In genomic region chr14:33432407-33433023, GRCh38 we compare ENCODE assay signal across 8 cellular contexts.
DNase-seq lines count a peak whose midpoint lies in the region; ATAC-seq and TF ChIP-seq lines count a peak whose summit lies in the region.

No MANE protein-coding gene starts in this region.

- H3K9me3 ChIP-seq in lung (ENCODE audit: control insufficient read depth in 2 of 2, insufficient read depth in 1 of 2, low read length in 1 of 2), result no peaks in the 10 kb centered on the region

- H3K4me3 ChIP-seq in lung, result no peak overlapping the region

- no peak for ATAC-seq in lung (ENCODE audit: insufficient read depth, low FRiP score)

- H3K36me3 ChIP-seq in lung (ENCODE audit: control insufficient read depth in 2 of 2, insufficient read depth in 2 of 2, low read length in 2 of 2), result no peaks in the 10 kb centered on the region

- H3K27ac ChIP-seq in lung (ENCODE audit: low read depth in 1 of 2, low read length in 1 of 2), result no peak overlapping the region

- TF ChIP-seq CTCF in lung (IDR thresholded peaks at IDR 0.05; ENCODE audit: control extremely low read depth, extremely low read depth), result no peak

- no peaks in the 10 kb centered on the region for H3K4me1 ChIP-seq in lung (ENCODE audit: control insufficient read depth in 2 of 2, insufficient read depth in 2 of 2, low read length in 2 of 2)

- no peaks in the 10 kb centered on the region for H3K27me3 ChIP-seq in lung (ENCODE audit: control insufficient read depth, insufficient read depth)

- DNase-seq in EL, result peak; percentile 18
- peak; percentile 9 to 78 (median 45) for DNase-seq in NCI-H1417 (lab: John Stamatoyannopoulos, UW)
- DNase-seq in astrocyte of the hippocampus (ENCODE audit: low read depth, low spot score), result peak; percentile 65
- DNase-seq in lung (ENCODE audit: low spot score), result peak; percentile 32
- DNase-seq in putamen (ENCODE audit: low spot score), result no peak
- no peak for DNase-seq in activated CD4-positive, CD25-positive, alpha-beta regulatory T cell treated with anti-CD3 and anti-CD28 coated beads, Interleukin-2, amount 50 U/mL, for 72 hours
- DNase-seq in activated T-cell treated with anti-CD3 and anti-CD28 coated beads, Interleukin-2, amount 50 U/mL, for 48 hours, result no peak
- DNase-seq in activated CD4-positive, alpha-beta T cell treated with anti-CD3 and anti-CD28 coated beads, Interleukin-2, amount 50 U/mL, for 4 hours, result no peak

- WGBS in lung, 2 donors, result 40 to 49% methylated on average over 3 of the region's 3 CpGs

Comparison
In these comparisons a context has a peak if more than half of its experiments do, and no peak if none do; other contexts are left out.
1. DNase-seq: peak in EL (single experiment), NCI-H1417 (3 of 3), astrocyte of the hippocampus (single experiment) and lung (single experiment); none in putamen (single experiment), activated CD4-positive, CD25-positive, alpha-beta regulatory T cell treated with anti-CD3 and anti-CD28 coated beads, Interleukin-2, amount 50 U/mL, for 72 hours (single experiment), activated T-cell treated with anti-CD3 and anti-CD28 coated beads, Interleukin-2, amount 50 U/mL, for 48 hours (0 of 2) and activated CD4-positive, alpha-beta T cell treated with anti-CD3 and anti-CD28 coated beads, Interleukin-2, amount 50 U/mL, for 4 hours (0 of 2).